ENCODE assay signal across 9 cellular contexts in genomic region chr11:45624095-45624494, GRCh38. TPM values are rescaled to one million over a fixed set of nuclear protein-coding genes. Genes with fewer than 3 reads are reported as not detected.
"Had no signal": no experiment of that assay in that cellular context is flagged by ENCODE, and none has a peak within 500 bp of the region (broad histone marks: within the 10 kb centered on the region; RNA-seq: fewer than 3 reads in every experiment).

No MANE protein-coding gene starts in this region.

- ATAC-seq: HCT116, HepG2, K562 had no signal

- H3K4me3 Mint-ChIP-seq: HFFc6 had no signal

- H3K4me3 ChIP-seq: GM23248, HAP-1, K562 had no signal

- H3K27ac Mint-ChIP-seq: HFFc6 had no signal

- H3K9me3 ChIP-seq: HAP-1 had no signal

- H3K27ac ChIP-seq: GM23248, HL-60 had no signal

- H3K9me3 Mint-ChIP-seq: HFFc6 had no signal

- H3K4me1 ChIP-seq: HAP-1 had no signal

- H3K36me3 ChIP-seq: HAP-1 had no signal

- DNase-seq: GM23248, GOT3, H7, HFFc6 had no signal

RNA-seq across cellular contexts. Expression of gene CHST1, which starts 41.3 kb away (rescaled TPM):
- total RNA-seq: GM23248, HepG2 had no signal
